1 cellular context compared by ENCODE assay signal in the genomic region with DNA sequence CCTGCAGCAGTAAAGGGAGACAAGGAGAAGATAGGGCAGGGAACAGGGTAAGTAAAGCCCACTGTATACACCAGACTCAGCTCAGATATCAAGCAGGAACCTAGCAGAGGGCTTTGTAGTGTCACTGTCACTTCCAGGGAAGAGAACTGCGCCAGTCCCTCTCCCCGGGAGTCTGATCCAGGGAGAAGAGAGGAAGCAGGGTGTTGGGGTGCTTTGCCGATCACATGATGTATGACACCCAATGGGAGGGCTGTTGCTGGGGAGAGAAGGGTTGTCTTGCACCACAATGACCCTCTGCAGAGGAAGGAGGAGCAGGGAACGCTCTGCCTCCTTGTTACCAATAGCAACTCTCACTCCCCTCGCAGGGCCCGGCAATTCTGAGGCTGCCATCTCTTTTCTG.
TF ChIP-seq lines count a peak whose summit lies in the region.

No MANE protein-coding gene starts in this region.

TF ChIP-seq in Ishikawa, 13 proteins besides CTCF, POLR2A, EP300 and RAD21 (continued from another document):
- TF ChIP-seq, protein P1, sequence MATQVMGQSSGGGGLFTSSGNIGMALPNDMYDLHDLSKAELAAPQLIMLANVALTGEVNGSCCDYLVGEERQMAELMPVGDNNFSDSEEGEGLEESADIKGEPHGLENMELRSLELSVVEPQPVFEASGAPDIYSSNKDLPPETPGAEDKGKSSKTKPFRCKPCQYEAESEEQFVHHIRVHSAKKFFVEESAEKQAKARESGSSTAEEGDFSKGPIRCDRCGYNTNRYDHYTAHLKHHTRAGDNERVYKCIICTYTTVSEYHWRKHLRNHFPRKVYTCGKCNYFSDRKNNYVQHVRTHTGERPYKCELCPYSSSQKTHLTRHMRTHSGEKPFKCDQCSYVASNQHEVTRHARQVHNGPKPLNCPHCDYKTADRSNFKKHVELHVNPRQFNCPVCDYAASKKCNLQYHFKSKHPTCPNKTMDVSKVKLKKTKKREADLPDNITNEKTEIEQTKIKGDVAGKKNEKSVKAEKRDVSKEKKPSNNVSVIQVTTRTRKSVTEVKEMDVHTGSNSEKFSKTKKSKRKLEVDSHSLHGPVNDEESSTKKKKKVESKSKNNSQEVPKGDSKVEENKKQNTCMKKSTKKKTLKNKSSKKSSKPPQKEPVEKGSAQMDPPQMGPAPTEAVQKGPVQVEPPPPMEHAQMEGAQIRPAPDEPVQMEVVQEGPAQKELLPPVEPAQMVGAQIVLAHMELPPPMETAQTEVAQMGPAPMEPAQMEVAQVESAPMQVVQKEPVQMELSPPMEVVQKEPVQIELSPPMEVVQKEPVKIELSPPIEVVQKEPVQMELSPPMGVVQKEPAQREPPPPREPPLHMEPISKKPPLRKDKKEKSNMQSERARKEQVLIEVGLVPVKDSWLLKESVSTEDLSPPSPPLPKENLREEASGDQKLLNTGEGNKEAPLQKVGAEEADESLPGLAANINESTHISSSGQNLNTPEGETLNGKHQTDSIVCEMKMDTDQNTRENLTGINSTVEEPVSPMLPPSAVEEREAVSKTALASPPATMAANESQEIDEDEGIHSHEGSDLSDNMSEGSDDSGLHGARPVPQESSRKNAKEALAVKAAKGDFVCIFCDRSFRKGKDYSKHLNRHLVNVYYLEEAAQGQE (IDR thresholded peaks at IDR 0.05; ENCODE audit: low read depth), result no peak
- TF ChIP-seq ZBTB7A (IDR thresholded peaks at IDR 0.05; ENCODE audit: low read depth), result no peak
